ENCODE assay signal across 1 cellular context in the genomic region with DNA sequence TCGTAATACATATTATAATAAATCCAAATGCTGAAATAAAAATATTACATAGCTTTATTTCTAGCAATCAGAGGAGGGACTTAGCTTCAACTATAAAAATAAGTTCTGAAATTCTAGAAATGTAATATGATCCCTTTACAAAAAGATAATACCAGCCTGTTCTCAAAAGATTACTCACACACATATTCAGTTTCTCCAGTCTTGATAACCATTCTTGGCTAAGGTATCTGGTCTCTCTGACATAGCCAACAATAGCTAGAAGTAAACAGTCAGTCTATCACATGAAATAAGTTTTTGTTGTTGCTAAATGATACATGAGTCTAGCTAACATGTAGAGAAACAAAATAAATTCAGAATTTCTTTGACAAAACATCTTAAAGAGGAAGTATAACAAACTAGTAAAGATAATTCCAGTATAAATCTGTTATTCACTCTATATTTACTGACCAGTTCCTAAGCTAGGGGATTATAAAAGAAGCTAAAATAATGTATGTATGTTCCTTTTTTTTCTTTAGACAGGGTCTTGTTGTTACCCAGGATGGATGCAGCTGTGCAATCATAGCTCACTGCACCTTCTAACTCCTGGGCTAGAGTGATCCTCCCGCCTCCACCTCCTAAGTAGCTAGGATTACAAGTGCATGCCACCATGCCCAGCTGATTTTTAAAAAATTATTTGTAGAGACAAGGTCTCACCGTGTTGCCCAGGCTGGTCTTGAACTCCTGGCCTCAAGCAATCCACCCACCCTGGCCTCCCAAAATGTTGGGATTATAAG.
TF ChIP-seq lines count a peak whose summit lies in the region.

No MANE protein-coding gene starts in this region.

TF ChIP-seq in K562, 482 proteins besides CTCF, POLR2A, EP300 and RAD21 (continued from another document):
- TF ChIP-seq, protein P1, sequence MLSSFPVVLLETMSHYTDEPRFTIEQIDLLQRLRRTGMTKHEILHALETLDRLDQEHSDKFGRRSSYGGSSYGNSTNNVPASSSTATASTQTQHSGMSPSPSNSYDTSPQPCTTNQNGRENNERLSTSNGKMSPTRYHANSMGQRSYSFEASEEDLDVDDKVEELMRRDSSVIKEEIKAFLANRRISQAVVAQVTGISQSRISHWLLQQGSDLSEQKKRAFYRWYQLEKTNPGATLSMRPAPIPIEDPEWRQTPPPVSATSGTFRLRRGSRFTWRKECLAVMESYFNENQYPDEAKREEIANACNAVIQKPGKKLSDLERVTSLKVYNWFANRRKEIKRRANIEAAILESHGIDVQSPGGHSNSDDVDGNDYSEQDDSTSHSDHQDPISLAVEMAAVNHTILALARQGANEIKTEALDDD (IDR thresholded peaks at IDR 0.05): peak; percentile 66; the same call in 1 of the 2 replicates
- TF ChIP-seq, protein P2, sequence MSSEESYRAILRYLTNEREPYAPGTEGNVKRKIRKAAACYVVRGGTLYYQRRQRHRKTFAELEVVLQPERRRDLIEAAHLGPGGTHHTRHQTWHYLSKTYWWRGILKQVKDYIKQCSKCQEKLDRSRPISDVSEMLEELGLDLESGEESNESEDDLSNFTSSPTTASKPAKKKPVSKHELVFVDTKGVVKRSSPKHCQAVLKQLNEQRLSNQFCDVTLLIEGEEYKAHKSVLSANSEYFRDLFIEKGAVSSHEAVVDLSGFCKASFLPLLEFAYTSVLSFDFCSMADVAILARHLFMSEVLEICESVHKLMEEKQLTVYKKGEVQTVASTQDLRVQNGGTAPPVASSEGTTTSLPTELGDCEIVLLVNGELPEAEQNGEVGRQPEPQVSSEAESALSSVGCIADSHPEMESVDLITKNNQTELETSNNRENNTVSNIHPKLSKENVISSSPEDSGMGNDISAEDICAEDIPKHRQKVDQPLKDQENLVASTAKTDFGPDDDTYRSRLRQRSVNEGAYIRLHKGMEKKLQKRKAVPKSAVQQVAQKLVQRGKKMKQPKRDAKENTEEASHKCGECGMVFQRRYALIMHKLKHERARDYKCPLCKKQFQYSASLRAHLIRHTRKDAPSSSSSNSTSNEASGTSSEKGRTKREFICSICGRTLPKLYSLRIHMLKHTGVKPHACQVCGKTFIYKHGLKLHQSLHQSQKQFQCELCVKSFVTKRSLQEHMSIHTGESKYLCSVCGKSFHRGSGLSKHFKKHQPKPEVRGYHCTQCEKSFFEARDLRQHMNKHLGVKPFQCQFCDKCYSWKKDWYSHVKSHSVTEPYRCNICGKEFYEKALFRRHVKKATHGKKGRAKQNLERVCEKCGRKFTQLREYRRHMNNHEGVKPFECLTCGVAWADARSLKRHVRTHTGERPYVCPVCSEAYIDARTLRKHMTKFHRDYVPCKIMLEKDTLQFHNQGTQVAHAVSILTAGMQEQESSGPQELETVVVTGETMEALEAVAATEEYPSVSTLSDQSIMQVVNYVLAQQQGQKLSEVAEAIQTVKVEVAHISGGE (CRISPR knock-in tag; IDR thresholded peaks at IDR 0.05): no peak
- TF ChIP-seq HCFC1 (IDR thresholded peaks at IDR 0.05; ENCODE audit: low read depth, low read length) (no peak), SOX6 (IDR thresholded peaks at IDR 0.05) (peak; percentile 68; the same call in 1 of the 2 replicates), NFYB (IDR thresholded peaks at IDR 0.05; ENCODE audit: extremely low read depth, insufficient read length) (no peak), TRIM24 (IDR thresholded peaks at IDR 0.05) (peak in 1 of 2 experiments; percentile 34; a peak in 1 of 4 replicates), NFIC (IDR thresholded peaks at IDR 0.05) (peak; percentile 49), GTF2A2 (tag; IDR thresholded peaks at IDR 0.05) (no peak), CBFA2T2 (conservative IDR thresholded peaks at IDR 0.05) (peak; percentile 63), HNRNPLL (IDR thresholded peaks at IDR 0.05; ENCODE audit: low read depth, low read length, poor library complexity, severe bottlenecking) (no peak), CBFA2T3 (IDR thresholded peaks at IDR 0.05) (peak; percentile 81), FOXJ2 (tag; IDR thresholded peaks at IDR 0.05) (0 out of 2 replicates have a peak, but pooled peaks have one; percentile 25), SMARCA4 (IDR thresholded peaks at IDR 0.05) (peak; percentile 78)
